21 cellular contexts compared by ENCODE assay signal in the genomic region with DNA sequence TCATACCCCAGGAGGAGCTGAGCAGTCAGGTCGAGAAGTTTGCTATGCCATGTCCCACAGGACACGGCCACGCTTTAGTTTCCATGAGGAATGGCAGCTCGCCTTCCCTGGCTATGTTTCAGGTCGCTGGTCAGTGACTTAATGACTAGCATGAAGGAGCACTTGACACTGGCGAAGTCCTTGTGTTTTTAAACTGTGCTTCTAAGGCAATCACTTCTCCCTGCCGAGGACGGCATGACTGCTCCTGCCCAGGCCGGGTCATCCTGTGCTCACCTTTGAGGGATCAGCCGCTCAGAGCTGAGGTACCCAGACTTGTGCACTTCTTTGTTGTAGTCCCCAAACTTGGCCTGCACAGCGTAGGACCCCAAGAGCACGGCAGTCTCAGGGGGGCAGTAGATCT. TPM values are rescaled to one million over a fixed set of nuclear protein-coding genes. Genes with fewer than 3 reads are reported as not detected.
DNase-seq lines count a peak whose midpoint lies in the region; ATAC-seq and TF ChIP-seq lines count a peak whose summit lies in the region.
"Had no signal": no experiment of that assay in that cellular context is flagged by ENCODE, and none has a peak within 500 bp of the region (broad histone marks: within the 10 kb centered on the region; RNA-seq: fewer than 3 reads in every experiment).

No MANE protein-coding gene starts in this region.

- peaks cover 30% of the 10 kb centered on the region; the same call in 1 of the 2 replicates for H3F3A ChIP-seq in GM23338 (replicated peaks; ENCODE audit: low read depth)

- 94% methylated on average over 12 of the region's 12 CpGs for WGBS in hepatocyte (ENCODE audit: low lambda C conversion rate, missing lambda C conversion rate)

- H3K79me2 ChIP-seq in GM23338 (replicated peaks; ENCODE audit: insufficient read depth) (peaks cover 100% of the 10 kb centered on the region), hepatocyte (peaks cover 92% of the 10 kb centered on the region), osteoblast (ENCODE audit: insufficient read depth, low read length) (peaks cover 33% of the 10 kb centered on the region)

- H3K36me3 ChIP-seq in GM23338 (ENCODE audit: insufficient read depth) = peaks cover 78% of the 10 kb centered on the region
- peaks cover 100% of the 10 kb centered on the region for H3K36me3 ChIP-seq in RWPE2 (ENCODE audit: low read depth)
- H3K36me3 ChIP-seq in hepatocyte (replicated peaks; ENCODE audit: insufficient read depth, low read depth) = peaks cover 10% of the 10 kb centered on the region
- H3K36me3 ChIP-seq in osteoblast (ENCODE audit: insufficient read depth, low read length) = peaks cover 77% of the 10 kb centered on the region

- DNase-seq in GM23338 (ENCODE audit: low spot score) (no peak), RWPE2 (ENCODE audit: low spot score) (no peak), hepatocyte (ENCODE audit: low spot score) (no peak), osteoblast (ENCODE audit: insufficient read length, low spot score, missing footprints) (no peak), hepatic stellate cell (ENCODE audit: low spot score) (no peak), RKO (ENCODE audit: low spot score) (no peak)
- DNase-seq in activated CD4-positive, alpha-beta T cell treated with anti-CD3 and anti-CD28 coated beads for 1 hour = no peak
- DNase-seq: activated naive CD8-positive, alpha-beta T cell treated with anti-CD3 and anti-CD28 coated beads for 36 hours; effector memory CD4-positive, alpha-beta T cell; H7; Kasumi-1; NCI-H1048; NCI-H2029 treated with DMSO at 0.1 percent for 48 hours; T1000; testis had no signal

- TF ChIP-seq CTCF in GM23338 (conservative IDR thresholded peaks at IDR 0.05; ENCODE audit: low read depth in 2 of 2) (no peak), RWPE2 (IDR thresholded peaks at IDR 0.05; ENCODE audit: poor library complexity, severe bottlenecking) (no peak), hepatocyte (IDR thresholded peaks at IDR 0.05; ENCODE audit: poor library complexity) (no peak), osteoblast (IDR thresholded peaks at IDR 0.05; ENCODE audit: extremely low read depth, low read depth, low read length) (no peak)

- no peak overlapping the region for H3K27ac Mint-ChIP-seq in GM23338
- H3K27ac Mint-ChIP-seq: activated naive CD8-positive, alpha-beta T cell treated with anti-CD3 and anti-CD28 coated beads for 36 hours; stimulated activated memory B cell treated with anti-CD40 and anti-IgM and Interleukin-4, amounts not matched to agents 10 μg/mL and 1 μg/mL and 100 μg/mL, for 72 hours had no signal

- H3K4me2 ChIP-seq in GM23338 (no peak overlapping the region), hepatocyte (no peak overlapping the region), osteoblast (ENCODE audit: insufficient read depth, low read length) (no peak overlapping the region)

- no peaks in the 10 kb centered on the region for H3K27me3 ChIP-seq in GM23338 (ENCODE audit: insufficient read depth)
- no peaks in the 10 kb centered on the region for H3K27me3 ChIP-seq in RWPE2 (ENCODE audit: insufficient read depth, poor library complexity, severe bottlenecking)
- no peaks in the 10 kb centered on the region for H3K27me3 ChIP-seq in hepatocyte
- no peaks in the 10 kb centered on the region for H3K27me3 ChIP-seq in osteoblast (ENCODE audit: insufficient read depth, low read length)
- H3K27me3 ChIP-seq: testis had no signal

- H3K27ac ChIP-seq in GM23338 (ENCODE audit: low read depth) = 0 out of 2 replicates have a peak overlapping the region, but pooled peaks have one; percentile 63
- peak overlapping the region; percentile 92 for H3K27ac ChIP-seq in RWPE2 (ENCODE audit: poor library complexity, severe bottlenecking)
- peak overlapping the region; percentile 55 for H3K27ac ChIP-seq in hepatocyte
- peak overlapping the region; percentile 14 for H3K27ac ChIP-seq in osteoblast (ENCODE audit: low read depth, low read length)
- H3K27ac ChIP-seq: testis had no signal

- no peaks in the 10 kb centered on the region for H3K4me1 ChIP-seq in GM23338 (ENCODE audit: insufficient read depth)
- H3K4me1 ChIP-seq in RWPE2 (ENCODE audit: insufficient read depth, poor library complexity, severe bottlenecking) = peaks cover 43% of the 10 kb centered on the region
- H3K4me1 ChIP-seq in hepatocyte (ENCODE audit: insufficient read depth) = peaks cover 28% of the 10 kb centered on the region
- peaks cover 4% of the 10 kb centered on the region for H3K4me1 ChIP-seq in osteoblast (ENCODE audit: insufficient read depth, low read length)

- H4K20me1 ChIP-seq in GM23338 (replicated peaks; ENCODE audit: insufficient read depth) = peaks cover 65% of the 10 kb centered on the region
- H4K20me1 ChIP-seq in hepatocyte (ENCODE audit: insufficient read depth, poor library complexity, severe bottlenecking) = peaks cover 33% of the 10 kb centered on the region
- H4K20me1 ChIP-seq in osteoblast (ENCODE audit: insufficient read depth, low read length) = no peaks in the 10 kb centered on the region

- ATAC-seq in GM23338 (no peak), RWPE2 (ENCODE audit: low read depth) (peak; percentile 6; the same call in 1 of the 3 replicates), GM19023 (IDR thresholded peaks at IDR 0.05; ENCODE audit: unreplicated experiment) (no peak)
- ATAC-seq: activated CD4-positive, CD25-positive, alpha-beta regulatory T cell treated with anti-CD3 and anti-CD28 coated beads, Interleukin-2, amount 50 U/mL, for 24 hours; Panc1; stimulated activated memory B cell treated with anti-CD40 and anti-IgM and Interleukin-4, amounts not matched to agents 10 μg/mL and 1 μg/mL and 100 μg/mL, for 72 hours had no signal

- no peaks in the 10 kb centered on the region for H3K27me3 Mint-ChIP-seq in GM23338 (ENCODE audit: insufficient read depth, low read depth, poor library complexity)
- H3K27me3 Mint-ChIP-seq: activated naive CD8-positive, alpha-beta T cell treated with anti-CD3 and anti-CD28 coated beads for 36 hours; stimulated activated memory B cell treated with anti-CD40 and anti-IgM and Interleukin-4, amounts not matched to agents 10 μg/mL and 1 μg/mL and 100 μg/mL, for 72 hours had no signal

- peaks cover 20% of the 10 kb centered on the region; the same call in 2 of the 3 replicates for H3K4me1 Mint-ChIP-seq in GM23338
- H3K4me1 Mint-ChIP-seq: CD14-positive monocyte had no signal

- no peak overlapping the region for H3K4me3 Mint-ChIP-seq in GM23338
- H3K4me3 Mint-ChIP-seq: activated naive CD8-positive, alpha-beta T cell treated with anti-CD3 and anti-CD28 coated beads for 36 hours; CD14-positive monocyte; stimulated activated memory B cell treated with anti-CD40 and anti-IgM and Interleukin-4, amounts not matched to agents 10 μg/mL and 1 μg/mL and 100 μg/mL, for 72 hours had no signal

- H3K9me3 Mint-ChIP-seq in GM23338 = no peaks in the 10 kb centered on the region
- H3K9me3 Mint-ChIP-seq: activated naive CD8-positive, alpha-beta T cell treated with anti-CD3 and anti-CD28 coated beads for 36 hours; CD14-positive monocyte; stimulated activated memory B cell treated with anti-CD40 and anti-IgM and Interleukin-4, amounts not matched to agents 10 μg/mL and 1 μg/mL and 100 μg/mL, for 72 hours had no signal

- no peaks in the 10 kb centered on the region for H3K9me3 ChIP-seq in RWPE2 (ENCODE audit: severe bottlenecking)
- no peaks in the 10 kb centered on the region for H3K9me3 ChIP-seq in hepatocyte (ENCODE audit: low read depth)
- H3K9me3 ChIP-seq in osteoblast (ENCODE audit: low read depth, low read length) = no peaks in the 10 kb centered on the region
- H3K9me3 ChIP-seq: testis had no signal

- H3K4me3 ChIP-seq in GM23338 (no peak overlapping the region), RWPE2 (ENCODE audit: severe bottlenecking) (no peak overlapping the region), hepatocyte (no peak overlapping the region), osteoblast (ENCODE audit: insufficient read depth, low read length) (no peak overlapping the region)
- H3K4me3 ChIP-seq: lung, testis had no signal

- H2AFZ ChIP-seq in GM23338 (no peak overlapping the region), hepatocyte (no peak overlapping the region), osteoblast (ENCODE audit: low read length) (no peak overlapping the region)

- peaks cover 97% of the 10 kb centered on the region for H3K36me3 Mint-ChIP-seq in GM23338 (ENCODE audit: low read depth)

- no peaks in the 10 kb centered on the region for H3K9me2 ChIP-seq in GM23338 (ENCODE audit: insufficient read depth)
- H3K9me2 ChIP-seq in hepatocyte (replicated peaks; ENCODE audit: insufficient read depth) = no peaks in the 10 kb centered on the region

TF ChIP-seq in GM23338, 12 proteins besides CTCF, POLR2A, EP300 and RAD21 (continues in another document):
- TF ChIP-seq EZH2phosphoT487 (IDR thresholded peaks at IDR 0.05; ENCODE audit: unreplicated experiment) = no peak
- no peak for TF ChIP-seq NANOG (IDR thresholded peaks at IDR 0.05; ENCODE audit: borderline replicate concordance)
- TF ChIP-seq CREB1 (CRISPR knock-in tag; IDR thresholded peaks at IDR 0.05; ENCODE audit: low read depth) = no peak

RNA-seq across cellular contexts. Expression of gene EZR, which starts 34.1 kb away (rescaled TPM):
- 208 and 209 TPM in 2 replicates for total RNA-seq in GM23338 (2014; rRNA removed; shearing (Covaris generic))
- polyA plus RNA-seq in GM23338 (2016; fragmentation: Nextera tagmentation; extraction: Ambion mirVana) (188 and 199 TPM in 2 replicates), hepatocyte (616 and 623 TPM in 2 replicates)
- total RNA-seq in hepatocyte (395 and 399 TPM in 2 replicates), osteoblast (69.8 and 89.4 TPM in 2 replicates)

Comparison
In these comparisons a context has a peak if more than half of its experiments do, and no peak if none do; other contexts are left out.
1. H3K27ac ChIP-seq: peak in every context shown above with its lines; median percentile 92 in RWPE2; 63 in GM23338; 55 in hepatocyte; 14 in osteoblast.